ENCODE assay signal across 23 cellular contexts in genomic region chr13:100115693-100116254, GRCh38. TPM values are rescaled to one million over a fixed set of nuclear protein-coding genes. Genes with fewer than 3 reads are reported as not detected.
A peak's percentile ranks its signal among the peaks of the same experiment; 100 is the strongest.
DNase-seq lines count a peak whose midpoint lies in the region; ATAC-seq and TF ChIP-seq lines count a peak whose summit lies in the region.
"Had no signal": no experiment of that assay in that cellular context is flagged by ENCODE, and none has a peak within 500 bp of the region (broad histone marks: within the 10 kb centered on the region; RNA-seq: fewer than 3 reads in every experiment).

No MANE protein-coding gene starts in this region.

- no peak for TF ChIP-seq CTCF in GM12865 (IDR thresholded peaks at IDR 0.05; ENCODE audit: insufficient read depth, low read depth, low read length, missing control alignments)

- peaks cover 1% of the 10 kb centered on the region for H3K36me3 ChIP-seq in H7 (replicated peaks; ENCODE audit: control insufficient read depth, insufficient read depth, low read length)

- DNase-seq in GM12865 (ENCODE audit: low read depth): peak; percentile 35
- DNase-seq in H7: no peak
- DNase-seq in foreskin melanocyte: no peak
- DNase-seq in Kasumi-1 (lab: John Stamatoyannopoulos, UW): no peak
- no peak for DNase-seq in NCI-H2171 (lab: John Stamatoyannopoulos, UW)
- DNase-seq: activated CD4-positive, alpha-beta memory T cell treated with anti-CD3 and anti-CD28 coated beads, Interleukin-2, amount 10 ng/mL, durations not matched to agents 7 days and 5 days; activated naive CD8-positive, alpha-beta T cell treated with anti-CD3 and anti-CD28 coated beads, Interleukin-2, amount 10 ng/mL, durations not matched to agents 7 days and 5 days; activated T-cell treated with anti-CD3 and anti-CD28 coated beads, Interleukin-2, amount 50 U/mL, for 48 hours; DMS 273 treated with DMSO at 0.1 percent for 48 hours; gastrocnemius medialis; left cardiac atrium; midbrain; NCI-H1694 treated with DMSO at 0.1 percent for 48 hours; NCI-H446; psoas muscle; SHP77; T-helper 1 cell; WERI-Rb-1 had no signal

- ATAC-seq in GM18907 (IDR thresholded peaks at IDR 0.05; ENCODE audit: unreplicated experiment): peak; percentile 78
- peak; percentile 89 for ATAC-seq in HG02610 (IDR thresholded peaks at IDR 0.05; ENCODE audit: unreplicated experiment)
- ATAC-seq in HG03196 (IDR thresholded peaks at IDR 0.05; ENCODE audit: unreplicated experiment): peak; percentile 77
- ATAC-seq: gastrocnemius medialis, left cardiac atrium, psoas muscle had no signal

- no peaks in the 10 kb centered on the region for H3K27me3 ChIP-seq in H7 (ENCODE audit: control insufficient read depth, insufficient read depth, low read length)
- H3K27me3 ChIP-seq: BLaER1, gastrocnemius medialis, tibial nerve had no signal

- H3K4me3 ChIP-seq in GM12865 (ENCODE audit: low read depth, low read length): no peak overlapping the region
- H3K4me3 ChIP-seq in H7 (ENCODE audit: insufficient read depth, low read depth, low read length): no peak overlapping the region
- H3K4me3 ChIP-seq: BLaER1, gastrocnemius medialis, psoas muscle, tibial nerve had no signal

RNA-seq across cellular contexts. Expression of gene PCCA, which starts 26.9 kb away (rescaled TPM):
- total RNA-seq in H7 (2014; rRNA removed; shearing (Covaris generic)): 23.9 and 45.8 TPM in 2 replicates
